Comparison of ENCODE assay signal across 20 cellular contexts in genomic region chr10:48536226-48536500, GRCh38.
"Had no signal": no experiment of that assay in that cellular context is flagged by ENCODE, and none has a peak within 500 bp of the region (broad histone marks: within the 10 kb centered on the region; RNA-seq: fewer than 3 reads in every experiment).

No MANE protein-coding gene starts in this region.

- H3K9me3 ChIP-seq: adrenal gland, ascending aorta, esophagus muscularis mucosa, gastrocnemius medialis, thoracic aorta, upper lobe of left lung had no signal

- H3K27me3 Mint-ChIP-seq: activated CD8-positive, alpha-beta T cell treated with anti-CD3 and anti-CD28 coated beads for 36 hours; stimulated activated naive B cell treated with anti-CD40 and anti-IgM and Interleukin-4, amounts not matched to agents 10 μg/mL and 1 μg/mL and 100 μg/mL, for 72 hours had no signal

- H3K4me3 Mint-ChIP-seq: activated CD8-positive, alpha-beta T cell treated with anti-CD3 and anti-CD28 coated beads for 36 hours; activated naive CD8-positive, alpha-beta T cell; activated T-cell treated with anti-CD3 and anti-CD28 coated beads, Interleukin-2, amount 50 U/mL, for 4 hours; effector memory CD8-positive, alpha-beta T cell; nephron progenitor cell; stimulated activated naive B cell treated with anti-CD40 and anti-IgM and Interleukin-4, amounts not matched to agents 10 μg/mL and 1 μg/mL and 100 μg/mL, for 72 hours had no signal

- H3K27ac Mint-ChIP-seq: activated CD8-positive, alpha-beta T cell treated with anti-CD3 and anti-CD28 coated beads for 36 hours; activated naive CD8-positive, alpha-beta T cell; activated T-helper 2 cell treated with anti-CD3 and anti-CD28 coated beads, Interferon-gamma antibody, Interleukin-2, Interleukin-4, amounts not matched to agents 10 μg/mL and 5 μg/mL and 100 μg/mL, durations not matched to agents 14 hours and 24 hours and 36 hours; effector memory CD8-positive, alpha-beta T cell; nephron progenitor cell had no signal

- H3K27me3 ChIP-seq: adrenal gland, ascending aorta, brain microvascular endothelial cell, esophagus muscularis mucosa, gastrocnemius medialis, upper lobe of left lung had no signal

- H3K36me3 ChIP-seq: adrenal gland, ascending aorta, brain microvascular endothelial cell, esophagus muscularis mucosa, gastrocnemius medialis, upper lobe of left lung had no signal

- H3K4me1 Mint-ChIP-seq: nephron progenitor cell; stimulated activated naive B cell treated with anti-CD40 and anti-IgM and Interleukin-4, amounts not matched to agents 10 μg/mL and 1 μg/mL and 100 μg/mL, for 72 hours had no signal

- H3K36me3 Mint-ChIP-seq: activated naive CD8-positive, alpha-beta T cell had no signal

- H3K9me3 Mint-ChIP-seq: activated CD8-positive, alpha-beta T cell treated with anti-CD3 and anti-CD28 coated beads for 36 hours; activated T-cell treated with anti-CD3 and anti-CD28 coated beads, Interleukin-2, amount 50 U/mL, for 4 hours; activated T-helper 2 cell treated with anti-CD3 and anti-CD28 coated beads, Interferon-gamma antibody, Interleukin-2, Interleukin-4, amounts not matched to agents 10 μg/mL and 5 μg/mL and 100 μg/mL, durations not matched to agents 14 hours and 24 hours and 36 hours; effector memory CD8-positive, alpha-beta T cell had no signal

- H3K4me1 ChIP-seq: adrenal gland, ascending aorta, gastrocnemius medialis had no signal

- DNase-seq: activated CD4-positive, alpha-beta T cell treated with anti-CD3 and anti-CD28 coated beads for 48 hours; activated CD8-positive, alpha-beta T cell treated with anti-CD3 and anti-CD28 coated beads for 36 hours; activated naive CD4-positive, alpha-beta T cell; activated T-cell treated with anti-CD3 and anti-CD28 coated beads, Interleukin-2, amount 50 U/mL, for 4 hours; brain microvascular endothelial cell; central memory CD4-positive, alpha-beta T cell; effector memory CD8-positive, alpha-beta T cell; gastrocnemius medialis; hypothalamus; nephron progenitor cell; nucleus accumbens; stimulated activated CD4-positive, alpha-beta T cell treated with anti-CD3 and anti-CD28 coated beads, Interleukin-2, amount 100 ng/mL, for 48 hours; stimulated activated naive B cell treated with anti-CD40 and anti-IgM and Interleukin-4, amounts not matched to agents 10 μg/mL and 1 μg/mL and 100 μg/mL, for 72 hours; upper lobe of left lung had no signal

- H3K4me3 ChIP-seq: adrenal gland, ascending aorta, esophagus muscularis mucosa, gastrocnemius medialis, thoracic aorta, upper lobe of left lung had no signal

- ATAC-seq: activated CD8-positive, alpha-beta T cell treated with anti-CD3 and anti-CD28 coated beads for 36 hours; activated T-cell treated with anti-CD3 and anti-CD28 coated beads, Interleukin-2, amount 50 U/mL, for 4 hours; effector memory CD8-positive, alpha-beta T cell; gastrocnemius medialis; stimulated activated naive B cell treated with anti-CD40 and anti-IgM and Interleukin-4, amounts not matched to agents 10 μg/mL and 1 μg/mL and 100 μg/mL, for 72 hours had no signal

- H3K27ac ChIP-seq: adrenal gland, ascending aorta, brain microvascular endothelial cell, esophagus muscularis mucosa, gastrocnemius medialis, thoracic aorta, upper lobe of left lung had no signal
